In the genomic region with DNA sequence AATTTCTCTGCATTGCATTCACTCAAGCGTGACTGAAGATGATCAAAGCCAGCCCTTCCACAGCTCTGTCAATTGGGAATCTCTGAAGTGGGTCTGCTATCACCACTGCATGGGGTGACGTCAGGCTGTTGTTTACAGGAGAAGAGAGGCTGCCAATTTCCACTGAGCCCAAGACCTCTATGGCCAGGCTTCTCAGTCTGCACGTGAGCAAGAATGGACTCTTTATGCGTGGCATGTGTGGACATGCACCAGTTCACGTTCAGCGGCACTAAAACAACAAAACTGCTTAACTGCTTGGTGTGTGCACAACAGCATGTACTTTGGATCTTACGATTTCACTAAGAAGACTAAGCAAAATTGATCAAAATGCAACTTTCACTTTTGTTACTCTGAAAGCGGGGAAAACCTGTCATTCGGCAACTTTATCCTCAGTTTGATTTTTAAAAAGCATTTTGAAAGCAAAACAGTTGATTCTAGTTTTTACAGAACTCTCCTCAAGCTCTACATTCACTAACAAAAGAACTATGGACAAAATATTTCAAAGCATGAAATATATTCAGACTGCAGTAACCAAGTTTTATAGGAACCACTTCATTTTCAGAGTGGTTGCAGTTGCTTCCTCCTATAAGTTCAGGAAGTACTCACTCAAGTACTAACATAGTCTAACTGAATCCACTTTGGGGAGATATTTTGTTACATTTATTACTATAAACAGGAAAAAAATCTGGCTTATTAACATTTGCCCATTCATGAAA, we compare ENCODE assay signal across 8 cellular contexts.
A peak's percentile ranks its signal among the peaks of the same experiment; 100 is the strongest.
DNase-seq lines count a peak whose midpoint lies in the region; ATAC-seq and TF ChIP-seq lines count a peak whose summit lies in the region.

No MANE protein-coding gene starts in this region.

- H3K4me2 ChIP-seq in parathyroid adenoma (ENCODE audit: low read length), result peak overlapping the region; percentile 48

- H3K36me3 Mint-ChIP-seq in CD8-positive, alpha-beta T cell, result peaks cover 17% of the 10 kb centered on the region
- peaks cover 6% of the 10 kb centered on the region for H3K36me3 Mint-ChIP-seq in activated naive CD4-positive, alpha-beta T cell treated with anti-CD3 and anti-CD28 coated beads, Interleukin-2, amount 50 U/mL, for 24 hours
- H3K36me3 Mint-ChIP-seq in glutamatergic neuron (ENCODE audit: unreplicated experiment), result no peaks in the 10 kb centered on the region

- H3K4me1 ChIP-seq in CD8-positive, alpha-beta T cell (ENCODE audit: insufficient read depth, low read length), result peaks cover 43% of the 10 kb centered on the region
- H3K4me1 ChIP-seq in Panc1 (ENCODE audit: control insufficient read depth, insufficient read depth, low read length) (peaks cover 56% of the 10 kb centered on the region), parathyroid adenoma (peaks cover 14% of the 10 kb centered on the region)

- no peak overlapping the region for H3K9ac ChIP-seq in parathyroid adenoma

- peak; percentile 75 for ATAC-seq in CD8-positive, alpha-beta T cell
- ATAC-seq in HG03432 (IDR thresholded peaks at IDR 0.05; ENCODE audit: unreplicated experiment), result peak; percentile 22
- peak; percentile 39; the same call in 1 of the 2 replicates for ATAC-seq in Panc1
- no peak for ATAC-seq in HG03135 (IDR thresholded peaks at IDR 0.05; ENCODE audit: unreplicated experiment)
- ATAC-seq in HG03196 (IDR thresholded peaks at IDR 0.05; ENCODE audit: unreplicated experiment), result no peak

- no peaks in the 10 kb centered on the region for H3K9me3 ChIP-seq in CD8-positive, alpha-beta T cell (ENCODE audit: low read length)
- H3K9me3 ChIP-seq in Panc1 (ENCODE audit: control insufficient read depth, insufficient read depth, low read depth, low read length) (no peaks in the 10 kb centered on the region), parathyroid adenoma (ENCODE audit: control insufficient read depth, low read length) (no peaks in the 10 kb centered on the region)

- H3K36me3 ChIP-seq in CD8-positive, alpha-beta T cell (ENCODE audit: insufficient read depth, low read length), result no peaks in the 10 kb centered on the region
- H3K36me3 ChIP-seq in Panc1 (ENCODE audit: control insufficient read depth, insufficient read depth, low read length) (no peaks in the 10 kb centered on the region), parathyroid adenoma (ENCODE audit: control insufficient read depth, insufficient read depth, low read length) (no peaks in the 10 kb centered on the region)

- no peaks in the 10 kb centered on the region for H3K79me2 ChIP-seq in parathyroid adenoma

- no peaks in the 10 kb centered on the region for H3K9me3 Mint-ChIP-seq in CD8-positive, alpha-beta T cell
- no peaks in the 10 kb centered on the region for H3K9me3 Mint-ChIP-seq in activated naive CD4-positive, alpha-beta T cell treated with anti-CD3 and anti-CD28 coated beads, Interleukin-2, amount 50 U/mL, for 24 hours
- H3K9me3 Mint-ChIP-seq in glutamatergic neuron (ENCODE audit: unreplicated experiment), result no peaks in the 10 kb centered on the region

- CTCF ChIA-PET in CD8-positive, alpha-beta T cell (lab: Charles Lee), result no interaction called here
- CTCF ChIA-PET in Panc1 (lab: Charles Lee), result no interaction called here

- H2AFZ ChIP-seq in parathyroid adenoma, result peak overlapping the region; percentile 52

- peak overlapping the region; percentile 99 for H3K27ac Mint-ChIP-seq in CD8-positive, alpha-beta T cell
- peak overlapping the region; percentile 99 for H3K27ac Mint-ChIP-seq in activated naive CD4-positive, alpha-beta T cell treated with anti-CD3 and anti-CD28 coated beads, Interleukin-2, amount 50 U/mL, for 24 hours
- H3K27ac Mint-ChIP-seq in glutamatergic neuron (ENCODE audit: unreplicated experiment), result peak overlapping the region; percentile 25

- no peaks in the 10 kb centered on the region for H3K27me3 ChIP-seq in CD8-positive, alpha-beta T cell (ENCODE audit: insufficient read depth, low read length)
- H3K27me3 ChIP-seq in Panc1 (ENCODE audit: control insufficient read depth, insufficient read depth, low read length) (no peaks in the 10 kb centered on the region), parathyroid adenoma (ENCODE audit: control insufficient read depth, insufficient read depth, low read length) (no peaks in the 10 kb centered on the region)

- BruUV-seq in Panc1 (replicated peaks; lab: Mats Ljungman, UMichigan), result no TSS peak

- peak in 6 of 7 experiments; percentile 29 to 72 (median 52) for DNase-seq in CD8-positive, alpha-beta T cell
- DNase-seq in Panc1 (ENCODE audit: low read depth, low spot score), result no peak
- DNase-seq in glutamatergic neuron, result no peak

- peak overlapping the region; percentile 87 for H3K4me3 Mint-ChIP-seq in CD8-positive, alpha-beta T cell
- peak overlapping the region; percentile 90 for H3K4me3 Mint-ChIP-seq in activated naive CD4-positive, alpha-beta T cell treated with anti-CD3 and anti-CD28 coated beads, Interleukin-2, amount 50 U/mL, for 24 hours
- H3K4me3 Mint-ChIP-seq in glutamatergic neuron (ENCODE audit: unreplicated experiment), result no peak overlapping the region

- in situ Hi-C loops in Panc1 (cut with HindIII; ENCODE audit: low pct_unique_long_range_greater_than_20kb, low sequenced_read_pairs), result no loop called here

- intact Hi-C loops in CD8-positive, alpha-beta T cell (cut with DNase I, micrococcal nuclease), result loop anchor here (1.0 to 5.0 kb wide), 4 partner anchors 18 to 83 kb away; no protein-coding TSS in a partner anchor
- intact Hi-C loops in Panc1 (cut with micrococcal nuclease; ENCODE audit: unreplicated experiment), result no loop called here

- peaks cover 61% of the 10 kb centered on the region for H3K4me1 Mint-ChIP-seq in CD8-positive, alpha-beta T cell (ENCODE audit: low read depth)
- H3K4me1 Mint-ChIP-seq in activated naive CD4-positive, alpha-beta T cell treated with anti-CD3 and anti-CD28 coated beads, Interleukin-2, amount 50 U/mL, for 24 hours, result peaks cover 65% of the 10 kb centered on the region
- peaks cover 12% of the 10 kb centered on the region for H3K4me1 Mint-ChIP-seq in glutamatergic neuron (ENCODE audit: low read depth, unreplicated experiment)

- H3K27me3 Mint-ChIP-seq in CD8-positive, alpha-beta T cell (ENCODE audit: low read depth), result no peaks in the 10 kb centered on the region
- H3K27me3 Mint-ChIP-seq in activated naive CD4-positive, alpha-beta T cell treated with anti-CD3 and anti-CD28 coated beads, Interleukin-2, amount 50 U/mL, for 24 hours, result no peaks in the 10 kb centered on the region
- no peaks in the 10 kb centered on the region for H3K27me3 Mint-ChIP-seq in glutamatergic neuron (ENCODE audit: unreplicated experiment)

- no peak for TF ChIP-seq CTCF in CD8-positive, alpha-beta T cell (IDR thresholded peaks at IDR 0.05)
- TF ChIP-seq CTCF in Panc1 (IDR thresholded peaks at IDR 0.05) (no peak), glutamatergic neuron (IDR thresholded peaks at IDR 0.05; ENCODE audit: partially characterized antibody, unreplicated experiment) (no peak), parathyroid adenoma (IDR thresholded peaks at IDR 0.05) (no peak)

- peak overlapping the region; percentile 69 for H3K27ac ChIP-seq in CD8-positive, alpha-beta T cell (ENCODE audit: low read depth, low read length)
- peak overlapping the region; percentile 76 for H3K27ac ChIP-seq in Panc1 (ENCODE audit: low read length)
- peak overlapping the region; percentile 19 for H3K27ac ChIP-seq in parathyroid adenoma

- POLR2A ChIA-PET in CD8-positive, alpha-beta T cell (lab: Charles Lee), result interaction anchor here (2.0 to 5.4 kb wide), 3 partner anchors 19 to 79 kb away, joined by 4 to 48 read pairs (median 14); a partner anchor contains a TSS
- POLR2A ChIA-PET in Panc1 (lab: Charles Lee), result no interaction called here

- peak overlapping the region; percentile 32 for H3K4me3 ChIP-seq in CD8-positive, alpha-beta T cell (ENCODE audit: low read depth, low read length)
- H3K4me3 ChIP-seq in Panc1 (ENCODE audit: low read depth in 2 of 2, low read length in 2 of 2), result peak overlapping the region; percentile 27 to 52
- H3K4me3 ChIP-seq in parathyroid adenoma (ENCODE audit: low read depth, low read length), result peak overlapping the region; percentile 28

Comparison
In these comparisons a context has a peak if more than half of its experiments do, and no peak if none do; other contexts are left out.
1. ATAC-seq: peak in CD8-positive, alpha-beta T cell (single experiment), HG03432 (single experiment) and Panc1 (single experiment); none in HG03135 (single experiment) and HG03196 (single experiment).
2. DNase-seq: peak in CD8-positive, alpha-beta T cell (6 of 7); none in Panc1 (single experiment) and glutamatergic neuron (single experiment).
3. H3K27ac ChIP-seq: peak in every context shown above with its lines; median percentile 76 in Panc1; 69 in CD8-positive, alpha-beta T cell; 19 in parathyroid adenoma.
4. H3K27ac Mint-ChIP-seq: peak in every context shown above with its lines; median percentile 99 in CD8-positive, alpha-beta T cell; 99 in activated naive CD4-positive, alpha-beta T cell treated with anti-CD3 and anti-CD28 coated beads, Interleukin-2, amount 50 U/mL, for 24 hours; 25 in glutamatergic neuron.
5. Peak in every context shown above with its lines, with median percentiles within 50 percentile points of each other: H3K4me3 ChIP-seq.